19 cellular contexts compared by ENCODE assay signal in genomic region chr10:132805599-132805998, GRCh38. TPM values are rescaled to one million over a fixed set of nuclear protein-coding genes. Genes with fewer than 3 reads are reported as not detected.
DNase-seq lines count a peak whose midpoint lies in the region; ATAC-seq and TF ChIP-seq lines count a peak whose summit lies in the region.
"Had no signal": no experiment of that assay in that cellular context is flagged by ENCODE, and none has a peak within 500 bp of the region (broad histone marks: within the 10 kb centered on the region; RNA-seq: fewer than 3 reads in every experiment).

No MANE protein-coding gene starts in this region.

- 48 to 59% (median 52%) methylated on average over 18 to 21 of the region's 21 CpGs for WGBS in spleen, 5 donors

- no peaks in the 10 kb centered on the region for H3K36me3 ChIP-seq in left ventricle myocardium inferior
- no peaks in the 10 kb centered on the region for H3K36me3 ChIP-seq in spleen

- DNase-seq in left cardiac atrium: peak; percentile 15
- DNase-seq in left ventricle myocardium inferior: no peak
- DNase-seq in CD14-positive monocyte (ENCODE audit: low spot score): peak; percentile 17
- DNase-seq in glutamatergic neuron: peak; percentile 15
- DNase-seq in spleen: peak; percentile 66
- no peak for DNase-seq in activated CD4-positive, alpha-beta T cell treated with anti-CD3 and anti-CD28 coated beads, Interleukin-2, amount 50 U/mL, for 48 hours
- no peak for DNase-seq in GM03348 (ENCODE audit: low spot score)
- DNase-seq in pons (ENCODE audit: low spot score): no peak
- DNase-seq: ACHN; CD8-positive, alpha-beta T cell; COR-L47; DMS153; DMS79 treated with DMSO at 0.1 percent for 48 hours; EL; HCEC 1CT; HFFc6 had no signal

- no peak for TF ChIP-seq CTCF in left ventricle myocardium inferior (IDR thresholded peaks at IDR 0.05; ENCODE audit: borderline replicate concordance)
- no peak for TF ChIP-seq CTCF in CD14-positive monocyte (IDR thresholded peaks at IDR 0.05)
- TF ChIP-seq CTCF in glutamatergic neuron (IDR thresholded peaks at IDR 0.05; ENCODE audit: partially characterized antibody, unreplicated experiment): no peak
- no peak for TF ChIP-seq CTCF in spleen (IDR thresholded peaks at IDR 0.05 in 8 of 11, conservative IDR thresholded peaks at IDR 0.05 in 3 of 11)

- H3K27ac Mint-ChIP-seq in CD14-positive monocyte: no peak overlapping the region
- no peak overlapping the region for H3K27ac Mint-ChIP-seq in glutamatergic neuron (ENCODE audit: unreplicated experiment)
- H3K27ac Mint-ChIP-seq: CD8-positive, alpha-beta T cell; HFFc6 had no signal

- no peak for ATAC-seq in left cardiac atrium
- ATAC-seq: CD8-positive, alpha-beta T cell had no signal

- peaks cover 68% of the 10 kb centered on the region for H3K27me3 ChIP-seq in left ventricle myocardium inferior (ENCODE audit: low read depth)
- peaks cover 0 to 38% (median 0%) of the 10 kb centered on the region in 7 donors for H3K27me3 ChIP-seq in spleen (replicated peaks in 1 of 7)

- no peaks in the 10 kb centered on the region for H3K4me1 ChIP-seq in left ventricle myocardium inferior
- no peaks in the 10 kb centered on the region for H3K4me1 ChIP-seq in spleen

- TF ChIP-seq POLR2A in spleen (IDR thresholded peaks at IDR 0.05): no peak

- peaks cover 1 to 13% (median 2%) of the 10 kb centered on the region in 3 donors for H3K27me3 Mint-ChIP-seq in CD14-positive monocyte (ENCODE audit: low read depth in 3 of 3)
- peaks cover 3% of the 10 kb centered on the region for H3K27me3 Mint-ChIP-seq in glutamatergic neuron (ENCODE audit: unreplicated experiment)

- H3K4me1 Mint-ChIP-seq in CD14-positive monocyte: no peaks in the 10 kb centered on the region
- H3K4me1 Mint-ChIP-seq in glutamatergic neuron (ENCODE audit: low read depth, unreplicated experiment): peaks cover 4% of the 10 kb centered on the region

- no peak overlapping the region for H3K27ac ChIP-seq in left ventricle myocardium inferior (replicated peaks)
- no peak overlapping the region for H3K27ac ChIP-seq in spleen
- H3K27ac ChIP-seq: C4-2B had no signal

- no peak overlapping the region for H3K4me3 ChIP-seq in left ventricle myocardium inferior
- no peak overlapping the region for H3K4me3 ChIP-seq in spleen

- H3K4me3 Mint-ChIP-seq in CD14-positive monocyte: no peak overlapping the region
- H3K4me3 Mint-ChIP-seq in glutamatergic neuron (ENCODE audit: unreplicated experiment): no peak overlapping the region
- H3K4me3 Mint-ChIP-seq: CD8-positive, alpha-beta T cell; HFFc6 had no signal

- peaks cover 0 to 6% (median 3%) of the 10 kb centered on the region in 7 donors for H3K9me3 Mint-ChIP-seq in CD14-positive monocyte
- peaks cover 2% of the 10 kb centered on the region for H3K9me3 Mint-ChIP-seq in glutamatergic neuron (ENCODE audit: unreplicated experiment)
- H3K9me3 Mint-ChIP-seq: CD8-positive, alpha-beta T cell had no signal

- H3K9me3 ChIP-seq in left ventricle myocardium inferior (replicated peaks) (peaks cover 6% of the 10 kb centered on the region), spleen (peaks cover 0 to 8% (median 6%) of the 10 kb centered on the region in 8 donors)

- H3K36me3 Mint-ChIP-seq in CD14-positive monocyte: no peaks in the 10 kb centered on the region
- H3K36me3 Mint-ChIP-seq in glutamatergic neuron (ENCODE audit: unreplicated experiment): no peaks in the 10 kb centered on the region
- H3K36me3 Mint-ChIP-seq: CD8-positive, alpha-beta T cell had no signal

- intact Hi-C loops in left cardiac atrium (cut with DNase I) (no loop called here), left ventricle myocardium inferior (cut with micrococcal nuclease) (no loop called here), CD14-positive monocyte (cut with micrococcal nuclease) (no loop called here), spleen (cut with DNase I; ENCODE audit: low total_unique reads) (no loop called here)

RNA-seq across cellular contexts. Expression of gene NKX6-2, which starts 19.7 kb away (rescaled TPM):
- not detected for total RNA-seq in left cardiac atrium
- total RNA-seq in left ventricle myocardium inferior: not detected
- not detected for polyA plus RNA-seq in CD14-positive monocyte
- total RNA-seq in glutamatergic neuron (ENCODE audit: unreplicated experiment): 6.2 TPM
- total RNA-seq in spleen: not detected
- under 1 TPM in 2 of 3 donors, not detected in 1; 0.03 to 0.08 TPM for polyA plus RNA-seq in spleen
- total RNA-seq: A172; CD8-positive, alpha-beta T cell; H1; HFFc6 had no signal

Comparison
In these comparisons a context has a peak if more than half of its experiments do, and no peak if none do; other contexts are left out.
1. DNase-seq: peak in left cardiac atrium (single experiment), CD14-positive monocyte (single experiment), glutamatergic neuron (single experiment) and spleen (single experiment); none in left ventricle myocardium inferior (single experiment), activated CD4-positive, alpha-beta T cell treated with anti-CD3 and anti-CD28 coated beads, Interleukin-2, amount 50 U/mL, for 48 hours (0 of 2), GM03348 (single experiment) and pons (single experiment).